ENCODE assay signal across 8 cellular contexts in genomic region chr6:167094820-167095637, GRCh38. TPM values are rescaled to one million over a fixed set of nuclear protein-coding genes. Genes with fewer than 3 reads are reported as not detected.
A peak's percentile ranks its signal among the peaks of the same experiment; 100 is the strongest.
DNase-seq lines count a peak whose midpoint lies in the region; ATAC-seq, FAIRE-seq and TF ChIP-seq lines count a peak whose summit lies in the region.

No MANE protein-coding gene starts in this region.

- no peaks in the 10 kb centered on the region for H3K4me1 ChIP-seq in colonic mucosa

- no peaks in the 10 kb centered on the region for H3K36me3 ChIP-seq in colonic mucosa

- peak overlapping the region; percentile 88; the same call in 1 of the 2 replicates for H3K4me3 ChIP-seq in GM08714 (ENCODE audit: low read length)
- no peak overlapping the region for H3K4me3 ChIP-seq in colonic mucosa

- no peak for TF ChIP-seq CTCF in colonic mucosa (IDR thresholded peaks at IDR 0.05)

- H3K9me3 ChIP-seq in colonic mucosa = no peaks in the 10 kb centered on the region

- no peaks in the 10 kb centered on the region for H3K27me3 ChIP-seq in colonic mucosa

- ATAC-seq in GM19467 (IDR thresholded peaks at IDR 0.05; ENCODE audit: unreplicated experiment) (peak; percentile 48), HG03439 (IDR thresholded peaks at IDR 0.05; ENCODE audit: unreplicated experiment) (peak; percentile 50)

- DNase-seq in colonic mucosa (no peak), NCI-H526 (lab: John Stamatoyannopoulos, UW) (no peak), DMS53 treated with DMSO at 0.1 percent for 48 hours (lab: John Stamatoyannopoulos, UW; ENCODE audit: unreplicated experiment) (no peak), RCC 7860 (ENCODE audit: low spot score) (no peak), UCSD-AML1 (lab: John Stamatoyannopoulos, UW; ENCODE audit: unreplicated experiment) (no peak)

- FAIRE-seq in RCC 7860 (lab: Jason Lieb, UNC) = no peak

- no peak overlapping the region for H3K9ac ChIP-seq in colonic mucosa (ENCODE audit: low read depth in 2 of 2, low read length in 2 of 2)

- intact Hi-C loops in colonic mucosa (cut with DNase I) = no loop called here

- H3K27ac ChIP-seq in colonic mucosa = peak overlapping the region; percentile 22

RNA-seq across cellular contexts. Expression of gene CCR6, which starts 27.9 kb away (rescaled TPM):
- total RNA-seq in colonic mucosa = under 1 TPM; 0.49 to 0.53 TPM
